ENCODE assay signal across 2 cellular contexts in the genomic region with DNA sequence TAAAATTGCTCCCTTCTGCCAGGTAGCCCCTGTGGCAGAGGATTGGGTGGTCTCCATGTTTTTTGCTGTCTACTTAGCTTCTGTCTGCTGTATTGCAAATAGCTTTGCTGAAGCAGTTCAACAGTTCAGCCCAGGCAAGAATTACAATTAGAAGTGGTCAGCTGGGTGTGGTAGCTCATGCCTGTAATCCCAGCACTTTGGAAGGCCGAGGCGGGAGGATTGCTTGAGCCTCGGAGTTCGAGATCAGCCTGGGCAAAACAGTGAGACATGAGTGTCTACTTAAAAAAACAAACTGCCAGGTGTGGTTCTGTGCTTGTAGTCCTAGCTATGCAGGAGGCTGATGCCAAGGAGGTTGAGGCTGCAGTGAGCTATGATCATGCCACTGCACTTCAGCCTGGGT.
TF ChIP-seq lines count a peak whose summit lies in the region.

No MANE protein-coding gene starts in this region.

TF ChIP-seq in GM23338, 12 proteins besides CTCF, POLR2A, EP300 and RAD21 (continued from another document):
- TF ChIP-seq ZNF114 (CRISPR knock-in tag; IDR thresholded peaks at IDR 0.05) (no peak), EZH2phosphoT487 (IDR thresholded peaks at IDR 0.05; ENCODE audit: unreplicated experiment) (no peak), STAT1 (IDR thresholded peaks at IDR 0.05; ENCODE audit: unreplicated experiment) (no peak), JUNB (IDR thresholded peaks at IDR 0.05; ENCODE audit: unreplicated experiment) (no peak)
- TF ChIP-seq, protein P1, sequence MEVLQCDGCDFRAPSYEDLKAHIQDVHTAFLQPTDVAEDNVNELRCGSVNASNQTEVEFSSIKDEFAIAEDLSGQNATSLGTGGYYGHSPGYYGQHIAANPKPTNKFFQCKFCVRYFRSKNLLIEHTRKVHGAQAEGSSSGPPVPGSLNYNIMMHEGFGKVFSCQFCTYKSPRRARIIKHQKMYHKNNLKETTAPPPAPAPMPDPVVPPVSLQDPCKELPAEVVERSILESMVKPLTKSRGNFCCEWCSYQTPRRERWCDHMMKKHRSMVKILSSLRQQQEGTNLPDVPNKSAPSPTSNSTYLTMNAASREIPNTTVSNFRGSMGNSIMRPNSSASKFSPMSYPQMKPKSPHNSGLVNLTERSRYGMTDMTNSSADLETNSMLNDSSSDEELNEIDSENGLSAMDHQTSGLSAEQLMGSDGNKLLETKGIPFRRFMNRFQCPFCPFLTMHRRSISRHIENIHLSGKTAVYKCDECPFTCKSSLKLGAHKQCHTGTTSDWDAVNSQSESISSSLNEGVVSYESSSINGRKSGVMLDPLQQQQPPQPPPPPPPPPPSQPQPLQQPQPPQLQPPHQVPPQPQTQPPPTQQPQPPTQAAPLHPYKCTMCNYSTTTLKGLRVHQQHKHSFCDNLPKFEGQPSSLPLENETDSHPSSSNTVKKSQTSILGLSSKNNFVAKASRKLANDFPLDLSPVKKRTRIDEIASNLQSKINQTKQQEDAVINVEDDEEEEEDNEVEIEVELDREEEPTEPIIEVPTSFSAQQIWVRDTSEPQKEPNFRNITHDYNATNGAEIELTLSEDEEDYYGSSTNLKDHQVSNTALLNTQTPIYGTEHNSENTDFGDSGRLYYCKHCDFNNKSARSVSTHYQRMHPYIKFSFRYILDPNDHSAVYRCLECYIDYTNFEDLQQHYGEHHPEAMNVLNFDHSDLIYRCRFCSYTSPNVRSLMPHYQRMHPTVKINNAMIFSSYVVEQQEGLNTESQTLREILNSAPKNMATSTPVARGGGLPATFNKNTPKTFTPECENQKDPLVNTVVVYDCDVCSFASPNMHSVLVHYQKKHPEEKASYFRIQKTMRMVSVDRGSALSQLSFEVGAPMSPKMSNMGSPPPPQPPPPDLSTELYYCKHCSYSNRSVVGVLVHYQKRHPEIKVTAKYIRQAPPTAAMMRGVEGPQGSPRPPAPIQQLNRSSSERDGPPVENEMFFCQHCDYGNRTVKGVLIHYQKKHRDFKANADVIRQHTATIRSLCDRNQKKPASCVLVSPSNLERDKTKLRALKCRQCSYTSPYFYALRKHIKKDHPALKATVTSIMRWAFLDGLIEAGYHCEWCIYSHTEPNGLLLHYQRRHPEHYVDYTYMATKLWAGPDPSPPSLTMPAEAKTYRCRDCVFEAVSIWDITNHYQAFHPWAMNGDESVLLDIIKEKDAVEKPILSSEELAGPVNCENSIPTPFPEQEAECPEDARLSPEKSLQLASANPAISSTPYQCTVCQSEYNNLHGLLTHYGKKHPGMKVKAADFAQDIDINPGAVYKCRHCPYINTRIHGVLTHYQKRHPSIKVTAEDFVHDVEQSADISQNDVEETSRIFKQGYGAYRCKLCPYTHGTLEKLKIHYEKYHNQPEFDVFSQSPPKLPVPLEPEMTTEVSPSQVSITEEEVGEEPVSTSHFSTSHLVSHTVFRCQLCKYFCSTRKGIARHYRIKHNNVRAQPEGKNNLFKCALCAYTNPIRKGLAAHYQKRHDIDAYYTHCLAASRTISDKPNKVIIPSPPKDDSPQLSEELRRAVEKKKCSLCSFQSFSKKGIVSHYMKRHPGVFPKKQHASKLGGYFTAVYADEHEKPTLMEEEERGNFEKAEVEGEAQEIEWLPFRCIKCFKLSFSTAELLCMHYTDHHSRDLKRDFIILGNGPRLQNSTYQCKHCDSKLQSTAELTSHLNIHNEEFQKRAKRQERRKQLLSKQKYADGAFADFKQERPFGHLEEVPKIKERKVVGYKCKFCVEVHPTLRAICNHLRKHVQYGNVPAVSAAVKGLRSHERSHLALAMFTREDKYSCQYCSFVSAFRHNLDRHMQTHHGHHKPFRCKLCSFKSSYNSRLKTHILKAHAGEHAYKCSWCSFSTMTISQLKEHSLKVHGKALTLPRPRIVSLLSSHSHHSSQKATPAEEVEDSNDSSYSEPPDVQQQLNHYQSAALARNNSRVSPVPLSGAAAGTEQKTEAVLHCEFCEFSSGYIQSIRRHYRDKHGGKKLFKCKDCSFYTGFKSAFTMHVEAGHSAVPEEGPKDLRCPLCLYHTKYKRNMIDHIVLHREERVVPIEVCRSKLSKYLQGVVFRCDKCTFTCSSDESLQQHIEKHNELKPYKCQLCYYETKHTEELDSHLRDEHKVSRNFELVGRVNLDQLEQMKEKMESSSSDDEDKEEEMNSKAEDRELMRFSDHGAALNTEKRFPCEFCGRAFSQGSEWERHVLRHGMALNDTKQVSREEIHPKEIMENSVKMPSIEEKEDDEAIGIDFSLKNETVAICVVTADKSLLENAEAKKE (CRISPR knock-in tag; IDR thresholded peaks at IDR 0.05): no peak
- TF ChIP-seq, protein P2, sequence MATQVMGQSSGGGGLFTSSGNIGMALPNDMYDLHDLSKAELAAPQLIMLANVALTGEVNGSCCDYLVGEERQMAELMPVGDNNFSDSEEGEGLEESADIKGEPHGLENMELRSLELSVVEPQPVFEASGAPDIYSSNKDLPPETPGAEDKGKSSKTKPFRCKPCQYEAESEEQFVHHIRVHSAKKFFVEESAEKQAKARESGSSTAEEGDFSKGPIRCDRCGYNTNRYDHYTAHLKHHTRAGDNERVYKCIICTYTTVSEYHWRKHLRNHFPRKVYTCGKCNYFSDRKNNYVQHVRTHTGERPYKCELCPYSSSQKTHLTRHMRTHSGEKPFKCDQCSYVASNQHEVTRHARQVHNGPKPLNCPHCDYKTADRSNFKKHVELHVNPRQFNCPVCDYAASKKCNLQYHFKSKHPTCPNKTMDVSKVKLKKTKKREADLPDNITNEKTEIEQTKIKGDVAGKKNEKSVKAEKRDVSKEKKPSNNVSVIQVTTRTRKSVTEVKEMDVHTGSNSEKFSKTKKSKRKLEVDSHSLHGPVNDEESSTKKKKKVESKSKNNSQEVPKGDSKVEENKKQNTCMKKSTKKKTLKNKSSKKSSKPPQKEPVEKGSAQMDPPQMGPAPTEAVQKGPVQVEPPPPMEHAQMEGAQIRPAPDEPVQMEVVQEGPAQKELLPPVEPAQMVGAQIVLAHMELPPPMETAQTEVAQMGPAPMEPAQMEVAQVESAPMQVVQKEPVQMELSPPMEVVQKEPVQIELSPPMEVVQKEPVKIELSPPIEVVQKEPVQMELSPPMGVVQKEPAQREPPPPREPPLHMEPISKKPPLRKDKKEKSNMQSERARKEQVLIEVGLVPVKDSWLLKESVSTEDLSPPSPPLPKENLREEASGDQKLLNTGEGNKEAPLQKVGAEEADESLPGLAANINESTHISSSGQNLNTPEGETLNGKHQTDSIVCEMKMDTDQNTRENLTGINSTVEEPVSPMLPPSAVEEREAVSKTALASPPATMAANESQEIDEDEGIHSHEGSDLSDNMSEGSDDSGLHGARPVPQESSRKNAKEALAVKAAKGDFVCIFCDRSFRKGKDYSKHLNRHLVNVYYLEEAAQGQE (IDR thresholded peaks at IDR 0.05; ENCODE audit: unreplicated experiment): no peak

TF ChIP-seq in SK-N-SH, 30 proteins besides CTCF, POLR2A, EP300 and RAD21 (continued from another document):
- TF ChIP-seq NFIC (IDR thresholded peaks at IDR 0.05; ENCODE audit: borderline replicate concordance): no peak
- TF ChIP-seq FOXM1 (IDR thresholded peaks at IDR 0.05; ENCODE audit: low read depth): no peak
- no peak for TF ChIP-seq TCF12 (IDR thresholded peaks at IDR 0.05)
- TF ChIP-seq, protein P3, sequence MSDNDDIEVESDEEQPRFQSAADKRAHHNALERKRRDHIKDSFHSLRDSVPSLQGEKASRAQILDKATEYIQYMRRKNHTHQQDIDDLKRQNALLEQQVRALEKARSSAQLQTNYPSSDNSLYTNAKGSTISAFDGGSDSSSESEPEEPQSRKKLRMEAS (IDR thresholded peaks at IDR 0.05; ENCODE audit: low read depth): no peak
- TF ChIP-seq, protein P4, sequence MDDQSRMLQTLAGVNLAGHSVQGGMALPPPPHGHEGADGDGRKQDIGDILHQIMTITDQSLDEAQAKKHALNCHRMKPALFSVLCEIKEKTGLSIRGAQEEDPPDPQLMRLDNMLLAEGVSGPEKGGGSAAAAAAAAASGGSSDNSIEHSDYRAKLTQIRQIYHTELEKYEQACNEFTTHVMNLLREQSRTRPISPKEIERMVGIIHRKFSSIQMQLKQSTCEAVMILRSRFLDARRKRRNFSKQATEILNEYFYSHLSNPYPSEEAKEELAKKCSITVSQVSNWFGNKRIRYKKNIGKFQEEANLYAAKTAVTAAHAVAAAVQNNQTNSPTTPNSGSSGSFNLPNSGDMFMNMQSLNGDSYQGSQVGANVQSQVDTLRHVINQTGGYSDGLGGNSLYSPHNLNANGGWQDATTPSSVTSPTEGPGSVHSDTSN (IDR thresholded peaks at IDR 0.05): no peak
- no peak for TF ChIP-seq MEF2A (IDR thresholded peaks at IDR 0.05; ENCODE audit: borderline replicate concordance, low read depth)
- TF ChIP-seq TAF1 (IDR thresholded peaks at IDR 0.05; ENCODE audit: borderline replicate concordance, low read depth, low read length): no peak
- TF ChIP-seq NRF1 (IDR thresholded peaks at IDR 0.05; ENCODE audit: low read depth, low read length): no peak
- no peak for TF ChIP-seq FOSL2 (IDR thresholded peaks at IDR 0.05; ENCODE audit: borderline replicate concordance, low read depth)
- no peak for TF ChIP-seq CHD2 (IDR thresholded peaks at IDR 0.05; ENCODE audit: low read length, partially characterized antibody)
- no peak for TF ChIP-seq SIN3A (IDR thresholded peaks at IDR 0.05; ENCODE audit: borderline replicate concordance, low read depth, low read length)
- no peak for TF ChIP-seq POLR2AphosphoS5 (IDR thresholded peaks at IDR 0.05; ENCODE audit: low read depth, low read length)
- TF ChIP-seq GABPA (IDR thresholded peaks at IDR 0.05; ENCODE audit: low read depth): no peak
- TF ChIP-seq RXRA (IDR thresholded peaks at IDR 0.05; ENCODE audit: borderline replicate concordance, low read depth): no peak
- no peak for TF ChIP-seq MXI1 (IDR thresholded peaks at IDR 0.05; ENCODE audit: low read depth, low read length)
- TF ChIP-seq ELF1 (IDR thresholded peaks at IDR 0.05): no peak
